In genomic region chr16:593406-593805, GRCh38 we compare ENCODE assay signal across 1 cellular context.
TF ChIP-seq lines count a peak whose summit lies in the region.

No MANE protein-coding gene starts in this region.

TF ChIP-seq in HepG2, 621 proteins besides CTCF, POLR2A, EP300 and RAD21:
- peak; percentile 73 for TF ChIP-seq FOSL2 (CRISPR knock-in tag; IDR thresholded peaks at IDR 0.05)
- no peak for TF ChIP-seq HNRNPLL (IDR thresholded peaks at IDR 0.05; ENCODE audit: low read depth, low read length, poor library complexity, severe bottlenecking)
- peak; percentile 24 for TF ChIP-seq ZEB1 (IDR thresholded peaks at IDR 0.05; ENCODE audit: insufficient replicate concordance, low read depth)
